23 cellular contexts compared by ENCODE assay signal in the genomic region with DNA sequence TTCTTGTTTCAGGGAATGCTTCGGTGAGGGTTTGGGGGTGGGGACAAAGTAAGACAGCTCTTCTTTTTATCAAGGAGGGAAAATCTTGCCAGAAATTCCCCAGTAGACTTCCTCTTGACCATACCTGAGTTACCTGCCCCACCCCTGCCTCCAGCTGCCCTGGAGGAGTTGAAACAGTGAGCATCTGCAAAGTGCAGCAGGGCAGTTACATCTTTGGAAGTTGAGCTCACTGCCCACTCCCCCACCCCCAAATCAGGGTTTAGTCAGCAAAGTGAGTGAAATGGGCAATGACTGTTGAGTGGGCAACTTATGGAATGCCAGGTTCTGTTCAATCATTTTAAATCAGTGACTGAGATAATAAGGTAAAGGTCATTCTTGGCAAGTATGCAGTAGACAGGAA.
A peak's percentile ranks its signal among the peaks of the same experiment; 100 is the strongest.
DNase-seq lines count a peak whose midpoint lies in the region; ATAC-seq, FAIRE-seq and TF ChIP-seq lines count a peak whose summit lies in the region.
"Had no signal": no experiment of that assay in that cellular context is flagged by ENCODE, and none has a peak within 500 bp of the region (broad histone marks: within the 10 kb centered on the region; RNA-seq: fewer than 3 reads in every experiment).

No MANE protein-coding gene starts in this region.

- no peak overlapping the region for H2BK120ac ChIP-seq in trophoblast cell (ENCODE audit: insufficient read depth, low read length, poor library complexity)

- DNase-seq in PC-3 (peak; percentile 84), RWPE2 (ENCODE audit: low spot score) (no peak), left colon (no peak), trophoblast cell (peak; percentile 89 to 93), GM12892 (ENCODE audit: insufficient read length) (no peak), germinal center (ENCODE audit: low spot score) (no peak)
- DNase-seq: ACHN; BE2C; C1 segment of cervical spinal cord; CD4-positive, CD25-positive, alpha-beta regulatory T cell; CD8-positive, alpha-beta memory T cell; COR-L47; DMS 273 treated with DMSO at 0.1 percent for 48 hours; DMS53; DND-41; EL; GM23248; IMR-90 had no signal

- no peak overlapping the region for H3K18ac ChIP-seq in trophoblast cell (ENCODE audit: low read length)

- H2AFZ ChIP-seq in PC-3 (ENCODE audit: low read length) (peak overlapping the region; percentile 36; the same call in 1 of the 2 replicates), trophoblast cell (ENCODE audit: insufficient read depth, low read length, poor library complexity) (no peak overlapping the region)
- H2AFZ ChIP-seq: GM23248 had no signal

- H4K20me1 ChIP-seq in PC-3 (ENCODE audit: low read length), result no peaks in the 10 kb centered on the region

- H3K27ac ChIP-seq in PC-3 (ENCODE audit: low read length), result peak overlapping the region; percentile 46
- H3K27ac ChIP-seq in RWPE2 (ENCODE audit: poor library complexity, severe bottlenecking), result no peak overlapping the region
- no peak overlapping the region for H3K27ac ChIP-seq in trophoblast cell (ENCODE audit: low read depth, low read length)
- H3K27ac ChIP-seq: GM23248, HL-60 had no signal

- H2BK12ac ChIP-seq in trophoblast cell (ENCODE audit: low read length), result no peak overlapping the region

- H3K4me2 ChIP-seq in PC-3 (ENCODE audit: low read length) (peak overlapping the region; percentile 50; the same call in 1 of the 2 replicates), trophoblast cell (ENCODE audit: low read length) (no peak overlapping the region)

- FAIRE-seq in GM12892 (lab: Jason Lieb, UNC), result no peak
- FAIRE-seq: A204.1, GM12878 had no signal

- no peak overlapping the region for H3K9ac ChIP-seq in PC-3 (ENCODE audit: low read length)
- H3K9ac ChIP-seq in trophoblast cell (ENCODE audit: low read length), result no peak overlapping the region
- H3K9ac ChIP-seq: GM23248 had no signal

- intact Hi-C loops in PC-3 (cut with micrococcal nuclease), result no loop called here
- intact Hi-C loops in left colon (cut with DNase I, micrococcal nuclease), result no loop called here

- no peak overlapping the region for H2AK5ac ChIP-seq in trophoblast cell (ENCODE audit: low read length)

- BruUV-seq in PC-3 (replicated peaks; lab: Mats Ljungman, UMichigan), result no TSS peak

- no peak overlapping the region for H3K23ac ChIP-seq in trophoblast cell (ENCODE audit: low read length)

- H3K14ac ChIP-seq in trophoblast cell (ENCODE audit: low read length), result no peak overlapping the region

- no peak overlapping the region for H2BK5ac ChIP-seq in trophoblast cell (ENCODE audit: low read depth, low read length, poor library complexity)

- H3K79me1 ChIP-seq in trophoblast cell (ENCODE audit: low read length), result no peaks in the 10 kb centered on the region

- H3K27me3 ChIP-seq in PC-3 (ENCODE audit: low read length) (no peaks in the 10 kb centered on the region), RWPE2 (ENCODE audit: insufficient read depth, poor library complexity, severe bottlenecking) (no peaks in the 10 kb centered on the region), trophoblast cell (ENCODE audit: insufficient read depth, low read length) (no peaks in the 10 kb centered on the region)
- H3K27me3 ChIP-seq: BE2C had no signal

- H3K36me3 ChIP-seq in PC-3 (ENCODE audit: low read depth, low read length) (no peaks in the 10 kb centered on the region), RWPE2 (ENCODE audit: low read depth) (no peaks in the 10 kb centered on the region), trophoblast cell (ENCODE audit: control insufficient read depth in 1 of 2, insufficient read depth in 2 of 2, low read length in 2 of 2) (no peaks in the 10 kb centered on the region)
- H3K36me3 ChIP-seq: BE2C, HAP-1 had no signal

- no peaks in the 10 kb centered on the region for H3F3A ChIP-seq in PC-3 (ENCODE audit: low read length, unreplicated experiment)

- no peak for TF ChIP-seq POLR2A in GM12892 (IDR thresholded peaks at IDR 0.05; ENCODE audit: low read depth, low read length)

- POLR2A ChIA-PET in PC-3 (lab: Charles Lee; ENCODE audit: unreplicated experiment), result no interaction called here

- H3K4me3 ChIP-seq in PC-3 (ENCODE audit: low read length) (no peak overlapping the region), RWPE2 (ENCODE audit: severe bottlenecking) (no peak overlapping the region), trophoblast cell (ENCODE audit: low read depth, low read length) (no peak overlapping the region)
- H3K4me3 ChIP-seq: GM12878, GM23248, HAP-1 had no signal

- WGBS in trophoblast cell (ENCODE audit: extremely low coverage, insufficient coverage, insufficient read length), result no CpG with 5 or more reads among the region's 1 CpG

- no peak overlapping the region for H3K4ac ChIP-seq in trophoblast cell (ENCODE audit: low read depth, low read length)

- H4K8ac ChIP-seq in trophoblast cell (ENCODE audit: low read depth, low read length), result no peak overlapping the region

- no peak overlapping the region for H4K91ac ChIP-seq in trophoblast cell (ENCODE audit: low read depth, low read length)

- H3K4me1 ChIP-seq in PC-3 (ENCODE audit: insufficient read depth, low read length) (peaks cover 27% of the 10 kb centered on the region), RWPE2 (ENCODE audit: insufficient read depth, poor library complexity, severe bottlenecking) (no peaks in the 10 kb centered on the region), trophoblast cell (ENCODE audit: control insufficient read depth in 1 of 2, insufficient read depth in 2 of 2, low read length in 2 of 2) (no peaks in the 10 kb centered on the region)
- H3K4me1 ChIP-seq: BE2C, HAP-1 had no signal

- H3K9me2 ChIP-seq in PC-3 (replicated peaks; ENCODE audit: low read length), result no peaks in the 10 kb centered on the region

- CTCF ChIA-PET in PC-3 (lab: Charles Lee), result no interaction called here

- TF ChIP-seq CTCF in PC-3 (conservative IDR thresholded peaks at IDR 0.05; ENCODE audit: low read depth, low read length) (no peak), RWPE2 (IDR thresholded peaks at IDR 0.05; ENCODE audit: poor library complexity, severe bottlenecking) (no peak)

- no peak overlapping the region for H4K12ac ChIP-seq in trophoblast cell (ENCODE audit: low read depth, low read length)

- no peaks in the 10 kb centered on the region for H3K79me2 ChIP-seq in PC-3 (ENCODE audit: low read length)
- no peaks in the 10 kb centered on the region for H3K79me2 ChIP-seq in trophoblast cell (ENCODE audit: control insufficient read depth, insufficient read depth, low read length, poor library complexity)

- peak; percentile 38 for ATAC-seq in PC-3
- peak; percentile 34; the same call in 1 of the 3 replicates for ATAC-seq in RWPE2 (ENCODE audit: low read depth)
- ATAC-seq in left colon, result peak; percentile 37
- ATAC-seq in GM18517 (IDR thresholded peaks at IDR 0.05; ENCODE audit: unreplicated experiment), result no peak
- ATAC-seq: GM12878 had no signal

- H3K9me3 ChIP-seq in PC-3 (ENCODE audit: low read length), result no peaks in the 10 kb centered on the region
- H3K9me3 ChIP-seq in RWPE2 (ENCODE audit: severe bottlenecking), result no peaks in the 10 kb centered on the region
- H3K9me3 ChIP-seq in trophoblast cell (ENCODE audit: insufficient read depth, low read depth, low read length), result peaks cover 9% of the 10 kb centered on the region
- H3K9me3 ChIP-seq: BE2C, HAP-1 had no signal

Comparison
In these comparisons a context has a peak if more than half of its experiments do, and no peak if none do; other contexts are left out.
1. DNase-seq: peak in PC-3 (single experiment) and trophoblast cell (2 of 2); none in RWPE2 (single experiment), left colon (0 of 2), GM12892 (single experiment) and germinal center (single experiment).